15 cellular contexts compared by ENCODE assay signal in the genomic region with DNA sequence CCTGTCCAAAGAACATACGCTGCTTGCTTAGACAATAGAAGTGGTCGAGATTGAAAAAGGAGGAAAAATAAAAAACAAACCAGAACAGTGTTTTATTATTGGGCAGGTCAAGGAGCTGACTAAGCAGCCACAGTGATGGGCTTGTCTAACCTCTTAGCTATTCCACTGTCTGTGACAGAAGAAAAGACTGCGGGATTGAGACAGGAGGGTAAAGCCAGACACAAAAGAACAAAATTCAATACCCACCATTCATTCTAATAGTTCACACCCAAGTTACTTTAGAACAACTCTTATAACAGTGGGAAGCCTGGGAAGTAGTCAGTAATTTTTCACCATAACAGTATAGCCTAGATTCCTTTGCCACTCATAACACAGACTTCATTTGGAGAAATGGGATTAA.
"Had no signal": no experiment of that assay in that cellular context is flagged by ENCODE, and none has a peak within 500 bp of the region (broad histone marks: within the 10 kb centered on the region; RNA-seq: fewer than 3 reads in every experiment).

No MANE protein-coding gene starts in this region.

- H3K9me3 ChIP-seq: mucosa of descending colon, right atrium auricular region, suprapubic skin had no signal

- H2AFZ ChIP-seq: hepatocyte had no signal

- H3K36me3 ChIP-seq: right atrium auricular region, suprapubic skin had no signal

- ATAC-seq: esophagus mucosa, left lobe of liver, mucosa of descending colon, natural killer cell had no signal

- H3K4me2 ChIP-seq: hepatocyte had no signal

- H3K79me2 ChIP-seq: hepatocyte had no signal

- H3K27ac ChIP-seq: dorsolateral prefrontal cortex, hepatocyte, right atrium auricular region, suprapubic skin had no signal

- H3K4me1 ChIP-seq: right atrium auricular region, suprapubic skin had no signal

- FAIRE-seq: keratinocyte, small intestine had no signal

- H3K27me3 ChIP-seq: dorsolateral prefrontal cortex, right atrium auricular region, suprapubic skin had no signal

- H3K4me3 ChIP-seq: dorsolateral prefrontal cortex, hepatocyte, mucosa of descending colon, right atrium auricular region, suprapubic skin had no signal

- DNase-seq: activated CD4-positive, alpha-beta T cell treated with anti-CD3 and anti-CD28 coated beads, Interleukin-2, amount 50 U/mL, for 1 hour; activated naive CD4-positive, alpha-beta T cell treated with Interleukin-2 at 50 U/mL for 16 hours; activated T-cell treated with anti-CD3 and anti-CD28 coated beads for 4 hours; anterior cingulate cortex; dorsolateral prefrontal cortex; mucosa of descending colon; natural killer cell; nucleus accumbens; small intestine had no signal
